In genomic region chr6:21227486-21227885, GRCh38 we compare ENCODE assay signal across 19 cellular contexts.
DNase-seq lines count a peak whose midpoint lies in the region; ATAC-seq, FAIRE-seq and TF ChIP-seq lines count a peak whose summit lies in the region.
"Had no signal": no experiment of that assay in that cellular context is flagged by ENCODE, and none has a peak within 500 bp of the region (broad histone marks: within the 10 kb centered on the region; RNA-seq: fewer than 3 reads in every experiment).

No MANE protein-coding gene starts in this region.

- no peak overlapping the region for H3K9ac ChIP-seq in astrocyte (ENCODE audit: low read length)

- H3K79me2 ChIP-seq in astrocyte (ENCODE audit: insufficient read depth, low read length), result no peaks in the 10 kb centered on the region

- ATAC-seq in left cardiac atrium, result no peak
- ATAC-seq: activated T-cell treated with anti-CD3 and anti-CD28 coated beads, Interleukin-2, amount 50 U/mL, for 4 hours; right lobe of liver had no signal

- peaks cover 5% of the 10 kb centered on the region for H3K9me3 Mint-ChIP-seq in astrocyte (ENCODE audit: unreplicated experiment)
- H3K9me3 Mint-ChIP-seq: activated CD4-positive, alpha-beta memory T cell treated with anti-CD3 and anti-CD28 coated beads, Interleukin-2, amount 10 ng/mL, durations not matched to agents 7 days and 5 days; activated T-cell treated with anti-CD3 and anti-CD28 coated beads, Interleukin-2, amount 50 U/mL, for 4 hours had no signal

- intact Hi-C loops in left cardiac atrium (cut with DNase I), result no loop called here

- peaks cover 15% of the 10 kb centered on the region for H3K4me1 Mint-ChIP-seq in astrocyte (ENCODE audit: low read depth, unreplicated experiment)
- H3K4me1 Mint-ChIP-seq: activated CD4-positive, alpha-beta memory T cell treated with anti-CD3 and anti-CD28 coated beads, Interleukin-2, amount 10 ng/mL, durations not matched to agents 7 days and 5 days had no signal

- H3K4me3 ChIP-seq in AG09309 (ENCODE audit: control insufficient read depth, low read depth, low read length), result no peak overlapping the region
- no peak overlapping the region for H3K4me3 ChIP-seq in astrocyte (ENCODE audit: insufficient read depth, low read depth, low read length)
- H3K4me3 ChIP-seq: HAP-1, right lobe of liver, upper lobe of left lung had no signal

- H4K20me1 ChIP-seq in astrocyte (ENCODE audit: insufficient read depth, low read length), result no peaks in the 10 kb centered on the region

- TF ChIP-seq POLR2A in GM12891 (IDR thresholded peaks at IDR 0.05; ENCODE audit: low read depth, low read length), result no peak

- H2AFZ ChIP-seq in astrocyte (ENCODE audit: low read depth, low read length), result no peak overlapping the region

- H3K36me3 Mint-ChIP-seq in astrocyte (ENCODE audit: low read depth, unreplicated experiment), result peaks cover 10% of the 10 kb centered on the region

- no peaks in the 10 kb centered on the region for H3K27me3 Mint-ChIP-seq in astrocyte (ENCODE audit: low read depth, unreplicated experiment)
- H3K27me3 Mint-ChIP-seq: activated CD4-positive, alpha-beta memory T cell treated with anti-CD3 and anti-CD28 coated beads, Interleukin-2, amount 10 ng/mL, durations not matched to agents 7 days and 5 days had no signal

- no peak overlapping the region for H3K27ac Mint-ChIP-seq in astrocyte (ENCODE audit: unreplicated experiment)
- H3K27ac Mint-ChIP-seq: activated CD4-positive, alpha-beta memory T cell treated with anti-CD3 and anti-CD28 coated beads, Interleukin-2, amount 10 ng/mL, durations not matched to agents 7 days and 5 days had no signal

- TF ChIP-seq CTCF in AG09309 (IDR thresholded peaks at IDR 0.05; ENCODE audit: control insufficient read depth, insufficient read depth, low read depth, low read length, missing control alignments) (peak; percentile 22), astrocyte (IDR thresholded peaks at IDR 0.05; ENCODE audit: insufficient read depth, low read depth, low read length) (no peak)

- DNase-seq in AG09309 (ENCODE audit: low read depth), result no peak
- DNase-seq in HS-27A (ENCODE audit: low read depth), result peak; percentile 17
- DNase-seq in astrocyte (ENCODE audit: low read depth), result peak; percentile 61
- DNase-seq in kidney tubule cell (ENCODE audit: low spot score), result peak; percentile 77
- no peak for DNase-seq in germinal center (ENCODE audit: low spot score)
- no peak for DNase-seq in GM12891 (ENCODE audit: insufficient read length, low spot score)
- DNase-seq in SK-N-DZ (ENCODE audit: low spot score), result no peak
- DNase-seq in left cardiac atrium, result no peak
- DNase-seq: activated CD4-positive, alpha-beta memory T cell treated with anti-CD3 and anti-CD28 coated beads, Interleukin-2, amount 10 ng/mL, durations not matched to agents 7 days and 5 days; activated naive CD4-positive, alpha-beta T cell treated with anti-CD3 and anti-CD28 coated beads, Interleukin-2, amount 50 U/mL, for 16 hours; activated T-cell treated with anti-CD3 and anti-CD28 coated beads, Interleukin-2, amount 50 U/mL, for 4 hours; dermis blood vessel endothelial cell; NCI-H187 treated with DMSO at 0.1 percent for 48 hours; right lobe of liver; SHP77; stimulated activated naive CD4-positive, alpha-beta T cell treated with Interleukin-2 at 50 U/mL for 16 hours; upper lobe of left lung had no signal

- H3K36me3 ChIP-seq in astrocyte (ENCODE audit: insufficient read depth, low read length), result no peaks in the 10 kb centered on the region
- H3K36me3 ChIP-seq: HAP-1, right lobe of liver had no signal

- no peaks in the 10 kb centered on the region for H3K9me3 ChIP-seq in astrocyte (ENCODE audit: insufficient read depth, low read depth, low read length)
- H3K9me3 ChIP-seq: HAP-1, right lobe of liver, upper lobe of left lung had no signal

- H3K27ac ChIP-seq in astrocyte (ENCODE audit: low read depth, low read length), result no peak overlapping the region
- H3K27ac ChIP-seq: right lobe of liver, upper lobe of left lung, VCaP had no signal

- no peak overlapping the region for H3K4me2 ChIP-seq in astrocyte (ENCODE audit: low read length)

- peaks cover 4% of the 10 kb centered on the region for H3K4me1 ChIP-seq in astrocyte (ENCODE audit: insufficient read depth, low read length)
- H3K4me1 ChIP-seq: HAP-1, right lobe of liver, upper lobe of left lung had no signal

- FAIRE-seq in astrocyte (lab: Jason Lieb, UNC) (no peak), GM12891 (lab: Jason Lieb, UNC) (no peak)

- no peaks in the 10 kb centered on the region for H3K27me3 ChIP-seq in astrocyte (ENCODE audit: insufficient read depth, low read length)
- H3K27me3 ChIP-seq: right lobe of liver, upper lobe of left lung had no signal

- no peak overlapping the region for H3K4me3 Mint-ChIP-seq in astrocyte (ENCODE audit: unreplicated experiment)
- H3K4me3 Mint-ChIP-seq: activated CD4-positive, alpha-beta memory T cell treated with anti-CD3 and anti-CD28 coated beads, Interleukin-2, amount 10 ng/mL, durations not matched to agents 7 days and 5 days; activated T-cell treated with anti-CD3 and anti-CD28 coated beads, Interleukin-2, amount 50 U/mL, for 4 hours had no signal

TF ChIP-seq in GM12891, 5 proteins besides CTCF, POLR2A, EP300 and RAD21:
- TF ChIP-seq POLR2AphosphoS5 (IDR thresholded peaks at IDR 0.05; ENCODE audit: low read depth, low read length), result no peak
- TF ChIP-seq PAX5 (IDR thresholded peaks at IDR 0.05; ENCODE audit: insufficient read depth, low read length, severe bottlenecking), result no peak
- no peak for TF ChIP-seq TAF1 (IDR thresholded peaks at IDR 0.05; ENCODE audit: low read depth, low read length)
- TF ChIP-seq POU2F2 (IDR thresholded peaks at IDR 0.05; ENCODE audit: low read depth, low read length), result no peak
- TF ChIP-seq SPI1 (IDR thresholded peaks at IDR 0.05; ENCODE audit: low read depth, low read length), result no peak

Comparison
In these comparisons a context has a peak if more than half of its experiments do, and no peak if none do; other contexts are left out.
1. DNase-seq: peak in HS-27A (single experiment), astrocyte (single experiment) and kidney tubule cell (single experiment); none in AG09309 (single experiment), germinal center (single experiment), GM12891 (single experiment), SK-N-DZ (single experiment) and left cardiac atrium (single experiment).